Comparison of ENCODE assay signal across 38 cellular contexts in genomic region chr3:151144756-151145155, GRCh38. TPM values are rescaled to one million over a fixed set of nuclear protein-coding genes. Genes with fewer than 3 reads are reported as not detected.
"Had no signal": no experiment of that assay in that cellular context is flagged by ENCODE, and none has a peak within 500 bp of the region (broad histone marks: within the 10 kb centered on the region; RNA-seq: fewer than 3 reads in every experiment).

No MANE protein-coding gene starts in this region.

- H3K36me3 Mint-ChIP-seq: activated CD8-positive, alpha-beta memory T cell treated with anti-CD3 and anti-CD28 coated beads, Interleukin-2, amount 10 ng/mL, durations not matched to agents 7 days and 5 days; activated naive CD4-positive, alpha-beta T cell treated with anti-CD3 and anti-CD28 coated beads, Interleukin-2, amount 10 ng/mL, durations not matched to agents 7 days and 5 days; activated naive CD8-positive, alpha-beta T cell had no signal

- H3K27ac Mint-ChIP-seq: activated CD4-positive, alpha-beta memory T cell treated with anti-CD3 and anti-CD28 coated beads, Interleukin-2, amount 10 ng/mL, durations not matched to agents 7 days and 5 days; activated CD8-positive, alpha-beta memory T cell treated with anti-CD3 and anti-CD28 coated beads, Interleukin-2, amount 10 ng/mL, durations not matched to agents 7 days and 5 days; activated naive CD4-positive, alpha-beta T cell treated with anti-CD3 and anti-CD28 coated beads, Interleukin-2, amount 10 ng/mL, durations not matched to agents 7 days and 5 days; activated naive CD8-positive, alpha-beta T cell; activated naive CD8-positive, alpha-beta T cell treated with anti-CD3 and anti-CD28 coated beads, Interleukin-2, amount 50 U/mL, for 24 hours; T-helper 2 cell treated with Interferon-gamma antibody and Interleukin-4, amounts not matched to agents 5 μg/mL and 100 μg/mL, for 36 hours had no signal

- H3K9me3 Mint-ChIP-seq: activated CD4-positive, alpha-beta memory T cell treated with anti-CD3 and anti-CD28 coated beads, Interleukin-2, amount 10 ng/mL, durations not matched to agents 7 days and 5 days; activated naive CD4-positive, alpha-beta T cell treated with anti-CD3 and anti-CD28 coated beads, Interleukin-2, amount 10 ng/mL, durations not matched to agents 7 days and 5 days; activated naive CD8-positive, alpha-beta T cell treated with anti-CD3 and anti-CD28 coated beads, Interleukin-2, amount 50 U/mL, for 24 hours; T-helper 2 cell treated with Interferon-gamma antibody and Interleukin-4, amounts not matched to agents 5 μg/mL and 100 μg/mL, for 36 hours had no signal

- FAIRE-seq: colon had no signal

- H3K27me3 ChIP-seq: brain microvascular endothelial cell had no signal

- ATAC-seq: activated CD8-positive, alpha-beta memory T cell treated with anti-CD3 and anti-CD28 coated beads, Interleukin-2, amount 10 ng/mL, durations not matched to agents 7 days and 5 days; activated naive CD8-positive, alpha-beta T cell treated with anti-CD3 and anti-CD28 coated beads, Interleukin-2, amount 50 U/mL, for 24 hours; Panc1; Right ventricle myocardium inferior; SK-N-SH treated with all-trans-retinoic acid at 6 μM for 48 hours had no signal

- H3K4me3 Mint-ChIP-seq: activated CD4-positive, alpha-beta memory T cell treated with anti-CD3 and anti-CD28 coated beads, Interleukin-2, amount 10 ng/mL, durations not matched to agents 7 days and 5 days; activated CD8-positive, alpha-beta memory T cell treated with anti-CD3 and anti-CD28 coated beads, Interleukin-2, amount 10 ng/mL, durations not matched to agents 7 days and 5 days; activated naive CD4-positive, alpha-beta T cell treated with anti-CD3 and anti-CD28 coated beads, Interleukin-2, amount 10 ng/mL, durations not matched to agents 7 days and 5 days; activated naive CD8-positive, alpha-beta T cell; activated naive CD8-positive, alpha-beta T cell treated with anti-CD3 and anti-CD28 coated beads, Interleukin-2, amount 50 U/mL, for 24 hours; T-helper 2 cell treated with Interferon-gamma antibody and Interleukin-4, amounts not matched to agents 5 μg/mL and 100 μg/mL, for 36 hours had no signal

- DNase-seq: activated CD4-positive, alpha-beta memory T cell treated with anti-CD3 and anti-CD28 coated beads, Interleukin-2, amount 10 ng/mL, durations not matched to agents 7 days and 5 days; activated CD4-positive, alpha-beta T cell treated with anti-CD3 and anti-CD28 coated beads for 1 hour; activated CD4-positive, alpha-beta T cell treated with anti-CD3 and anti-CD28 coated beads for 48 hours; activated CD4-positive, CD25-positive, alpha-beta regulatory T cell; activated CD8-positive, alpha-beta memory T cell treated with anti-CD3 and anti-CD28 coated beads for 24 hours; activated CD8-positive, alpha-beta memory T cell treated with anti-CD3 and anti-CD28 coated beads, Interleukin-2, amount 10 ng/mL, durations not matched to agents 7 days and 5 days; activated CD8-positive, alpha-beta memory T cell treated with anti-CD3 and anti-CD28 coated beads, Interleukin-2, amount 50 U/mL, for 48 hours; activated effector memory CD4-positive, alpha-beta T cell treated with Interleukin-2 at 50 U/mL for 16 hours; activated naive CD4-positive, alpha-beta T cell treated with anti-CD3 and anti-CD28 coated beads, Interleukin-2, amount 10 ng/mL, durations not matched to agents 7 days and 5 days; activated naive CD8-positive, alpha-beta T cell treated with anti-CD3 and anti-CD28 coated beads, Interleukin-2, amount 50 U/mL, for 24 hours; activated T-cell treated with anti-CD3 and anti-CD28 coated beads, Interleukin-2, amount 50 U/mL, for 48 hours; amniotic stem cell; aorta; brain microvascular endothelial cell; central memory CD4-positive, alpha-beta T cell; MM.1S; NCI-H1048; NCI-H1105 treated with DMSO at 0.1 percent for 48 hours; NCI-H1436; NCI-H1694; NCI-H1930; NCI-H2081 treated with DMSO at 0.1 percent for 48 hours; NCI-H226; NCI-H446 treated with DMSO at 0.1 percent for 48 hours; NCI-H524; NCI-H69; SIG-M5 had no signal

- H3K27ac ChIP-seq: brain microvascular endothelial cell, RWPE1, VCaP had no signal

- H3K36me3 ChIP-seq: brain microvascular endothelial cell had no signal

- H3K4me1 Mint-ChIP-seq: activated CD4-positive, alpha-beta memory T cell treated with anti-CD3 and anti-CD28 coated beads, Interleukin-2, amount 10 ng/mL, durations not matched to agents 7 days and 5 days; activated naive CD8-positive, alpha-beta T cell treated with anti-CD3 and anti-CD28 coated beads, Interleukin-2, amount 50 U/mL, for 24 hours had no signal

RNA-seq across cellular contexts. Expression of gene GPR171, which starts 58.3 kb away (rescaled TPM):
- total RNA-seq: cerebellum, LHCN-M2, SK-MEL-5 had no signal

RNA-seq across cellular contexts. Expression of gene MED12L, which starts 59.3 kb away (rescaled TPM):
- total RNA-seq: LHCN-M2 had no signal
- polyA plus RNA-seq: aorta had no signal
